Comparison of ENCODE assay signal across 1 cellular context in the genomic region with DNA sequence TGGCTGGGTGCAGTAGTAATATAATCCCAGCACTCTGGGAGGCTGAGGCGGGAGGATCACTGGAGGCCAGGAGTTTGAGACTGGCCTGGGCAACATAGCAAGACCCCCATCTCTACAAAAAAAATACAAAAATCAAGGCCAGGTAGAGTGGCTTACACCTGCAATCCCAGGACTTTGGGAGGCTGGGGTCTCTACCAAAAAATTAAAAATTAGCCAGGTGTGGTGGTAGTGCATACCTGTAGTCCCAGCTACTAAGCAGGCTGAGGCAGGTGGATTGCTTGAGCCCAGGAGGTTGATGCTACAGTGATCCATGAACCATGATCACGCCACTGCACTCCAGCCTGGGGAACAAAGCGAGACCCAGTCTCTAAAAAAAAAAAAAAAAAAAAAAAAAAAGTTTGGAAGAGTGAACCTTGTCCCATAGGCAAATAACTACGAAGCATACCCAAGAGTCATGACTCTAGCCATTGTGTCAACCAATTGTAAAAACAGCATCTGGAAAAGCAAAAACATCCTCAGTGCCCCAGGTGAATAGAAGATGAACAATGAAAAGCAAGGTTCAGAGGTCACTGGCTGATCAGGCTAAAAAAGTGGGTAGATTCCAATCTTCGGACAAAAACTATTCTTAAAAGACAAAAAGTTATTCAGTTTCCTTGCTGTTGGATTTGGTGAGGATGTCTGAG.
TF ChIP-seq lines count a peak whose summit lies in the region.

No MANE protein-coding gene starts in this region.

TF ChIP-seq in HepG2, 621 proteins besides CTCF, POLR2A, EP300 and RAD21 (continued from another document and continues in another):
- TF ChIP-seq, protein P1, sequence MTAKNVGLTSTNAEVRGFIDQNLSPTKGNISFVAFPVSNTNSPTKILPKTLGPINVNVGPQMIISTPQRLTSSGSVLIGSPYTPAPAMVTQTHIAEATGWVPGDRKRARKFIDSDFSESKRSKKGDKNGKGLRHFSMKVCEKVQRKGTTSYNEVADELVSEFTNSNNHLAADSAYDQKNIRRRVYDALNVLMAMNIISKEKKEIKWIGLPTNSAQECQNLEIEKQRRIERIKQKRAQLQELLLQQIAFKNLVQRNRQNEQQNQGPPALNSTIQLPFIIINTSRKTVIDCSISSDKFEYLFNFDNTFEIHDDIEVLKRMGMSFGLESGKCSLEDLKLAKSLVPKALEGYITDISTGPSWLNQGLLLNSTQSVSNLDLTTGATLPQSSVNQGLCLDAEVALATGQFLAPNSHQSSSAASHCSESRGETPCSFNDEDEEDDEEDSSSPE (CRISPR knock-in tag; IDR thresholded peaks at IDR 0.05): no peak
- TF ChIP-seq TAF1 (CRISPR knock-in tag; IDR thresholded peaks at IDR 0.05): 0 out of 2 replicates have a peak, but pooled peaks have one; percentile 25
- TF ChIP-seq, protein P2, sequence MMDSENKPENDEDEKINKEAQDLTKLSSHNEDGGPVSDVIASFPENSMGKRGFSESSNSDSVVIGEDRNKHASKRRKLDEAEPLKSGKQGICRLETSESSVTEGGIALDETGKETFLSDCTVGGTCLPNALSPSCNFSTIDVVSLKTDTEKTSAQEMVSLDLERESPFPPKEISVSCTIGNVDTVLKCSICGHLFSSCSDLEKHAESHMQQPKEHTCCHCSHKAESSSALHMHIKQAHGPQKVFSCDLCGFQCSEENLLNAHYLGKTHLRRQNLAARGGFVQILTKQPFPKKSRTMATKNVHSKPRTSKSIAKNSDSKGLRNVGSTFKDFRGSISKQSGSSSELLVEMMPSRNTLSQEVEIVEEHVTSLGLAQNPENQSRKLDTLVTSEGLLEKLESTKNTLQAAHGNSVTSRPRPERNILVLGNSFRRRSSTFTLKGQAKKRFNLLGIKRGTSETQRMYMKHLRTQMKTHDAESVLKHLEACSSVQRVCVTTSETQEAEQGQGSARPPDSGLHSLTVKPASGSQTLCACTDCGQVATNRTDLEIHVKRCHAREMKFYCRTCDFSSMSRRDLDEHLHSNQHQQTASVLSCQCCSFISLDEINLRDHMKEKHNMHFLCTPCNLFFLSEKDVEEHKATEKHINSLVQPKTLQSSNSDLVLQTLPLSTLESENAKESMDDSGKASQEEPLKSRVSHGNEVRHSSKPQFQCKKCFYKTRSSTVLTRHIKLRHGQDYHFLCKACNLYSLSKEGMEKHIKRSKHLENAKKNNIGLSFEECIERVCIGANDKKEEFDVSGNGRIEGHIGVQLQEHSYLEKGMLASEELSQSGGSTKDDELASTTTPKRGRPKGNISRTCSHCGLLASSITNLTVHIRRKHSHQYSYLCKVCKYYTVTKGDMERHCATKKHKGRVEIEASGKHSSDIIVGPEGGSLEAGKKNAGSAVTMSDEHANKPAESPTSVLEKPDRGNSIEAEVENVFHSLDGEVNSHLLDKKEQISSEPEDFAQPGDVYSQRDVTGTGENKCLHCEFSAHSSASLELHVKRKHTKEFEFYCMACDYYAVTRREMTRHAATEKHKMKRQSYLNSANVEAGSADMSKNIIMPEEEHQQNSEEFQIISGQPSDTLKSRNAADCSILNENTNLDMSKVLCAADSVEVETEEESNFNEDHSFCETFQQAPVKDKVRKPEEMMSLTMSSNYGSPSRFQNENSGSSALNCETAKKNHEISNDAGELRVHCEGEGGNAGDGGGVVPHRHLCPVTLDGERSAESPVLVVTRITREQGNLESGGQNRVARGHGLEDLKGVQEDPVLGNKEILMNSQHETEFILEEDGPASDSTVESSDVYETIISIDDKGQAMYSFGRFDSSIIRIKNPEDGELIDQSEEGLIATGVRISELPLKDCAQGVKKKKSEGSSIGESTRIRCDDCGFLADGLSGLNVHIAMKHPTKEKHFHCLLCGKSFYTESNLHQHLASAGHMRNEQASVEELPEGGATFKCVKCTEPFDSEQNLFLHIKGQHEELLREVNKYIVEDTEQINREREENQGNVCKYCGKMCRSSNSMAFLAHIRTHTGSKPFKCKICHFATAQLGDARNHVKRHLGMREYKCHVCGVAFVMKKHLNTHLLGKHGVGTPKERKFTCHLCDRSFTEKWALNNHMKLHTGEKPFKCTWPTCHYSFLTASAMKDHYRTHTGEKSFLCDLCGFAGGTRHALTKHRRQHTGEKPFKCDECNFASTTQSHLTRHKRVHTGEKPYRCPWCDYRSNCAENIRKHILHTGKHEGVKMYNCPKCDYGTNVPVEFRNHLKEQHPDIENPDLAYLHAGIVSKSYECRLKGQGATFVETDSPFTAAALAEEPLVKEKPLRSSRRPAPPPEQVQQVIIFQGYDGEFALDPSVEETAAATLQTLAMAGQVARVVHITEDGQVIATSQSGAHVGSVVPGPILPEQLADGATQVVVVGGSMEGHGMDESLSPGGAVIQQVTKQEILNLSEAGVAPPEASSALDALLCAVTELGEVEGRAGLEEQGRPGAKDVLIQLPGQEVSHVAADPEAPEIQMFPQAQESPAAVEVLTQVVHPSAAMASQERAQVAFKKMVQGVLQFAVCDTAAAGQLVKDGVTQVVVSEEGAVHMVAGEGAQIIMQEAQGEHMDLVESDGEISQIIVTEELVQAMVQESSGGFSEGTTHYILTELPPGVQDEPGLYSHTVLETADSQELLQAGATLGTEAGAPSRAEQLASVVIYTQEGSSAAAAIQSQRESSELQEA (CRISPR knock-in tag; IDR thresholded peaks at IDR 0.05; ENCODE audit: not compliant biosample characterization): no peak
- TF ChIP-seq PAF1 (CRISPR knock-in tag; IDR thresholded peaks at IDR 0.05): no peak
- TF ChIP-seq, protein P3, sequence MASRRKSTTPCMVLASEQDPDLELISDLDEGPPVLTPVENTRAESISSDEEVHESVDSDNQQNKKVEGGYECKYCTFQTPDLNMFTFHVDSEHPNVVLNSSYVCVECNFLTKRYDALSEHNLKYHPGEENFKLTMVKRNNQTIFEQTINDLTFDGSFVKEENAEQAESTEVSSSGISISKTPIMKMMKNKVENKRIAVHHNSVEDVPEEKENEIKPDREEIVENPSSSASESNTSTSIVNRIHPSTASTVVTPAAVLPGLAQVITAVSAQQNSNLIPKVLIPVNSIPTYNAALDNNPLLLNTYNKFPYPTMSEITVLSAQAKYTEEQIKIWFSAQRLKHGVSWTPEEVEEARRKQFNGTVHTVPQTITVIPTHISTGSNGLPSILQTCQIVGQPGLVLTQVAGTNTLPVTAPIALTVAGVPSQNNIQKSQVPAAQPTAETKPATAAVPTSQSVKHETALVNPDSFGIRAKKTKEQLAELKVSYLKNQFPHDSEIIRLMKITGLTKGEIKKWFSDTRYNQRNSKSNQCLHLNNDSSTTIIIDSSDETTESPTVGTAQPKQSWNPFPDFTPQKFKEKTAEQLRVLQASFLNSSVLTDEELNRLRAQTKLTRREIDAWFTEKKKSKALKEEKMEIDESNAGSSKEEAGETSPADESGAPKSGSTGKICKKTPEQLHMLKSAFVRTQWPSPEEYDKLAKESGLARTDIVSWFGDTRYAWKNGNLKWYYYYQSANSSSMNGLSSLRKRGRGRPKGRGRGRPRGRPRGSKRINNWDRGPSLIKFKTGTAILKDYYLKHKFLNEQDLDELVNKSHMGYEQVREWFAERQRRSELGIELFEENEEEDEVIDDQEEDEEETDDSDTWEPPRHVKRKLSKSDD (CRISPR knock-in tag; IDR thresholded peaks at IDR 0.05; ENCODE audit: low read depth): no peak
- no peak for TF ChIP-seq ZNF891 (CRISPR knock-in tag; IDR thresholded peaks at IDR 0.05)
- TF ChIP-seq, protein P4, sequence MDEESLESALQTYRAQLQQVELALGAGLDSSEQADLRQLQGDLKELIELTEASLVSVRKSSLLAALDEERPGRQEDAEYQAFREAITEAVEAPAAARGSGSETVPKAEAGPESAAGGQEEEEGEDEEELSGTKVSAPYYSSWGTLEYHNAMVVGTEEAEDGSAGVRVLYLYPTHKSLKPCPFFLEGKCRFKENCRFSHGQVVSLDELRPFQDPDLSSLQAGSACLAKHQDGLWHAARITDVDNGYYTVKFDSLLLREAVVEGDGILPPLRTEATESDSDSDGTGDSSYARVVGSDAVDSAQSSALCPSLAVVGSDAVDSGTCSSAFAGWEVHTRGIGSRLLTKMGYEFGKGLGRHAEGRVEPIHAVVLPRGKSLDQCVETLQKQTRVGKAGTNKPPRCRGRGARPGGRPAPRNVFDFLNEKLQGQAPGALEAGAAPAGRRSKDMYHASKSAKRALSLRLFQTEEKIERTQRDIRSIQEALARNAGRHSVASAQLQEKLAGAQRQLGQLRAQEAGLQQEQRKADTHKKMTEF (CRISPR knock-in tag; IDR thresholded peaks at IDR 0.05): peak; percentile 37; the same call in 1 of the 2 replicates
- TF ChIP-seq NFE2L2 (IDR thresholded peaks at IDR 0.05; ENCODE audit: low read length): no peak
- peak; percentile 13 for TF ChIP-seq TBL1XR1 (IDR thresholded peaks at IDR 0.05; ENCODE audit: borderline replicate concordance, low read length, partially characterized antibody)
- TF ChIP-seq CCAR2 (optimal IDR thresholded peaks at IDR 0.05; ENCODE audit: low read depth, low read length): no peak
- no peak for TF ChIP-seq CAMTA2 (CRISPR knock-in tag; IDR thresholded peaks at IDR 0.05; ENCODE audit: borderline replicate concordance)
- TF ChIP-seq FOXJ3 (CRISPR knock-in tag; IDR thresholded peaks at IDR 0.05; ENCODE audit: borderline replicate concordance): peak; percentile 82; the same call in 1 of the 2 replicates
- peak; percentile 49 for TF ChIP-seq ASH2L (IDR thresholded peaks at IDR 0.05; ENCODE audit: insufficient read length, low read depth, low read length)
- TF ChIP-seq, protein P5, sequence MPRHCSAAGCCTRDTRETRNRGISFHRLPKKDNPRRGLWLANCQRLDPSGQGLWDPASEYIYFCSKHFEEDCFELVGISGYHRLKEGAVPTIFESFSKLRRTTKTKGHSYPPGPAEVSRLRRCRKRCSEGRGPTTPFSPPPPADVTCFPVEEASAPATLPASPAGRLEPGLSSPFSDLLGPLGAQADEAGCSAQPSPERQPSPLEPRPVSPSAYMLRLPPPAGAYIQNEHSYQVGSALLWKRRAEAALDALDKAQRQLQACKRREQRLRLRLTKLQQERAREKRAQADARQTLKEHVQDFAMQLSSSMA (CRISPR knock-in tag; IDR thresholded peaks at IDR 0.05): no peak
- no peak for TF ChIP-seq SKI (IDR thresholded peaks at IDR 0.05; ENCODE audit: partially characterized antibody)
- TF ChIP-seq ZNF335 (CRISPR knock-in tag; IDR thresholded peaks at IDR 0.05): no peak
- no peak for TF ChIP-seq HOXD1 (CRISPR knock-in tag; IDR thresholded peaks at IDR 0.05)
- TF ChIP-seq ZNF569 (CRISPR knock-in tag; IDR thresholded peaks at IDR 0.05; ENCODE audit: borderline replicate concordance): no peak
- TF ChIP-seq ARHGAP35 (CRISPR knock-in tag; IDR thresholded peaks at IDR 0.05; ENCODE audit: borderline replicate concordance): no peak
- TF ChIP-seq ZNF672 (CRISPR knock-in tag; IDR thresholded peaks at IDR 0.05): no peak
- TF ChIP-seq, protein P6, sequence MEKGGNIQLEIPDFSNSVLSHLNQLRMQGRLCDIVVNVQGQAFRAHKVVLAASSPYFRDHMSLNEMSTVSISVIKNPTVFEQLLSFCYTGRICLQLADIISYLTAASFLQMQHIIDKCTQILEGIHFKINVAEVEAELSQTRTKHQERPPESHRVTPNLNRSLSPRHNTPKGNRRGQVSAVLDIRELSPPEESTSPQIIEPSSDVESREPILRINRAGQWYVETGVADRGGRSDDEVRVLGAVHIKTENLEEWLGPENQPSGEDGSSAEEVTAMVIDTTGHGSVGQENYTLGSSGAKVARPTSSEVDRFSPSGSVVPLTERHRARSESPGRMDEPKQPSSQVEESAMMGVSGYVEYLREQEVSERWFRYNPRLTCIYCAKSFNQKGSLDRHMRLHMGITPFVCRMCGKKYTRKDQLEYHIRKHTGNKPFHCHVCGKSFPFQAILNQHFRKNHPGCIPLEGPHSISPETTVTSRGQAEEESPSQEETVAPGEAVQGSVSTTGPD (CRISPR knock-in tag; IDR thresholded peaks at IDR 0.05): no peak
- TF ChIP-seq MIXL1 (CRISPR knock-in tag; IDR thresholded peaks at IDR 0.05): peak; percentile 45; the same call in 1 of the 2 replicates
- no peak for TF ChIP-seq DNMT3B (CRISPR knock-in tag; conservative IDR thresholded peaks at IDR 0.05)
- TF ChIP-seq FOXM1 (CRISPR knock-in tag; IDR thresholded peaks at IDR 0.05): no peak
- TF ChIP-seq SRSF1 (optimal IDR thresholded peaks at IDR 0.05; ENCODE audit: low read depth, low read length): no peak
- TF ChIP-seq ZNF282 (IDR thresholded peaks at IDR 0.05; ENCODE audit: partially characterized antibody): no peak
- no peak for TF ChIP-seq ZFP90 (CRISPR knock-in tag; IDR thresholded peaks at IDR 0.05; ENCODE audit: borderline replicate concordance)
- TF ChIP-seq, protein P7, sequence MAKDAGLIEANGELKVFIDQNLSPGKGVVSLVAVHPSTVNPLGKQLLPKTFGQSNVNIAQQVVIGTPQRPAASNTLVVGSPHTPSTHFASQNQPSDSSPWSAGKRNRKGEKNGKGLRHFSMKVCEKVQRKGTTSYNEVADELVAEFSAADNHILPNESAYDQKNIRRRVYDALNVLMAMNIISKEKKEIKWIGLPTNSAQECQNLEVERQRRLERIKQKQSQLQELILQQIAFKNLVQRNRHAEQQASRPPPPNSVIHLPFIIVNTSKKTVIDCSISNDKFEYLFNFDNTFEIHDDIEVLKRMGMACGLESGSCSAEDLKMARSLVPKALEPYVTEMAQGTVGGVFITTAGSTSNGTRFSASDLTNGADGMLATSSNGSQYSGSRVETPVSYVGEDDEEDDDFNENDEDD (CRISPR knock-in tag; IDR thresholded peaks at IDR 0.05; ENCODE audit: borderline replicate concordance): no peak; the same call in 1 of the 2 replicates
- TF ChIP-seq, protein P8, sequence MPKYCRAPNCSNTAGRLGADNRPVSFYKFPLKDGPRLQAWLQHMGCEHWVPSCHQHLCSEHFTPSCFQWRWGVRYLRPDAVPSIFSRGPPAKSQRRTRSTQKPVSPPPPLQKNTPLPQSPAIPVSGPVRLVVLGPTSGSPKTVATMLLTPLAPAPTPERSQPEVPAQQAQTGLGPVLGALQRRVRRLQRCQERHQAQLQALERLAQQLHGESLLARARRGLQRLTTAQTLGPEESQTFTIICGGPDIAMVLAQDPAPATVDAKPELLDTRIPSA (CRISPR knock-in tag; IDR thresholded peaks at IDR 0.05; ENCODE audit: borderline replicate concordance): no peak
- TF ChIP-seq HDAC6 (IDR thresholded peaks at IDR 0.05; ENCODE audit: low read depth, low read length): no peak
- TF ChIP-seq PHB2 (IDR thresholded peaks at IDR 0.05; ENCODE audit: partially characterized antibody): no peak
- no peak for TF ChIP-seq ZNF383 (CRISPR knock-in tag; IDR thresholded peaks at IDR 0.05; ENCODE audit: borderline replicate concordance)
- no peak for TF ChIP-seq MAF1 (CRISPR knock-in tag; IDR thresholded peaks at IDR 0.05; ENCODE audit: borderline replicate concordance)
- TF ChIP-seq SMARCE1 (IDR thresholded peaks at IDR 0.05; ENCODE audit: borderline replicate concordance): no peak
- no peak for TF ChIP-seq MYNN (CRISPR knock-in tag; IDR thresholded peaks at IDR 0.05; ENCODE audit: low read depth)
- TF ChIP-seq ZNF333 (CRISPR knock-in tag; IDR thresholded peaks at IDR 0.05; ENCODE audit: borderline replicate concordance): no peak
- TF ChIP-seq ZFP1 (CRISPR knock-in tag; IDR thresholded peaks at IDR 0.05): no peak
- TF ChIP-seq NR2F6 (IDR thresholded peaks at IDR 0.05): peak; percentile 88
- TF ChIP-seq NR2F6 (CRISPR knock-in tag; IDR thresholded peaks at IDR 0.05): peak; percentile 86
- no peak for TF ChIP-seq EEA1 (CRISPR knock-in tag; IDR thresholded peaks at IDR 0.05; ENCODE audit: borderline replicate concordance)
- TF ChIP-seq, protein P9, sequence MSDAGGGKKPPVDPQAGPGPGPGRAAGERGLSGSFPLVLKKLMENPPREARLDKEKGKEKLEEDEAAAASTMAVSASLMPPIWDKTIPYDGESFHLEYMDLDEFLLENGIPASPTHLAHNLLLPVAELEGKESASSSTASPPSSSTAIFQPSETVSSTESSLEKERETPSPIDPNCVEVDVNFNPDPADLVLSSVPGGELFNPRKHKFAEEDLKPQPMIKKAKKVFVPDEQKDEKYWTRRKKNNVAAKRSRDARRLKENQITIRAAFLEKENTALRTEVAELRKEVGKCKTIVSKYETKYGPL (CRISPR knock-in tag; IDR thresholded peaks at IDR 0.05): no peak
- TF ChIP-seq NPAS2 (CRISPR knock-in tag; IDR thresholded peaks at IDR 0.05; ENCODE audit: borderline replicate concordance): no peak
- TF ChIP-seq BRD4 (CRISPR knock-in tag; IDR thresholded peaks at IDR 0.05): peak; percentile 38; the same call in 1 of the 2 replicates
- TF ChIP-seq KDM4B (CRISPR knock-in tag; IDR thresholded peaks at IDR 0.05): no peak
